ENCODE assay signal across 2 cellular contexts in genomic region chr18:63431180-63431579, GRCh38.
TF ChIP-seq lines count a peak whose summit lies in the region.

No MANE protein-coding gene starts in this region.

TF ChIP-seq in HepG2, 621 proteins besides CTCF, POLR2A, EP300 and RAD21 (continues in another document):
- no peak for TF ChIP-seq ZNF589 (CRISPR knock-in tag; conservative IDR thresholded peaks at IDR 0.05)
- no peak for TF ChIP-seq ZNF740 (CRISPR knock-in tag; IDR thresholded peaks at IDR 0.05)
- TF ChIP-seq ZNF318 (CRISPR knock-in tag; IDR thresholded peaks at IDR 0.05) = no peak
- TF ChIP-seq CBX2 (IDR thresholded peaks at IDR 0.05; ENCODE audit: low read depth, low read length) = no peak
- TF ChIP-seq CBX2 (CRISPR knock-in tag; IDR thresholded peaks at IDR 0.05; ENCODE audit: low read depth) = no peak
- TF ChIP-seq ZNF83 (CRISPR knock-in tag; IDR thresholded peaks at IDR 0.05; ENCODE audit: borderline replicate concordance) = no peak
- no peak for TF ChIP-seq ZHX2 (IDR thresholded peaks at IDR 0.05; ENCODE audit: low read depth)
- no peak for TF ChIP-seq ZHX2 (CRISPR knock-in tag; IDR thresholded peaks at IDR 0.05; ENCODE audit: borderline replicate concordance)
- no peak for TF ChIP-seq NCOA2 (CRISPR knock-in tag; IDR thresholded peaks at IDR 0.05)
- no peak for TF ChIP-seq REL (CRISPR knock-in tag; conservative IDR thresholded peaks at IDR 0.05)
- TF ChIP-seq MAFF (IDR thresholded peaks at IDR 0.05; ENCODE audit: low read depth, low read length) = peak; percentile 79

TF ChIP-seq in IMR-90, 13 proteins besides CTCF, POLR2A, EP300 and RAD21:
- TF ChIP-seq CEBPB (IDR thresholded peaks at IDR 0.05; ENCODE audit: low read depth, low read length) (no peak), MAFK (IDR thresholded peaks at IDR 0.05; ENCODE audit: low read depth, low read length) (peak; percentile 77), NFE2L2 (IDR thresholded peaks at IDR 0.05; ENCODE audit: low read depth, low read length) (no peak), USF2 (IDR thresholded peaks at IDR 0.05; ENCODE audit: low read depth, low read length) (no peak), SMC3 (IDR thresholded peaks at IDR 0.05; ENCODE audit: low read depth, low read length) (no peak), RFX5 (IDR thresholded peaks at IDR 0.05; ENCODE audit: low read depth, low read length) (no peak), FOS (IDR thresholded peaks at IDR 0.05; ENCODE audit: low read depth, low read length) (no peak)
TF ChIP-seq in IMR-90: peak in this region for 1.
